10 cellular contexts compared by ENCODE assay signal in the genomic region with DNA sequence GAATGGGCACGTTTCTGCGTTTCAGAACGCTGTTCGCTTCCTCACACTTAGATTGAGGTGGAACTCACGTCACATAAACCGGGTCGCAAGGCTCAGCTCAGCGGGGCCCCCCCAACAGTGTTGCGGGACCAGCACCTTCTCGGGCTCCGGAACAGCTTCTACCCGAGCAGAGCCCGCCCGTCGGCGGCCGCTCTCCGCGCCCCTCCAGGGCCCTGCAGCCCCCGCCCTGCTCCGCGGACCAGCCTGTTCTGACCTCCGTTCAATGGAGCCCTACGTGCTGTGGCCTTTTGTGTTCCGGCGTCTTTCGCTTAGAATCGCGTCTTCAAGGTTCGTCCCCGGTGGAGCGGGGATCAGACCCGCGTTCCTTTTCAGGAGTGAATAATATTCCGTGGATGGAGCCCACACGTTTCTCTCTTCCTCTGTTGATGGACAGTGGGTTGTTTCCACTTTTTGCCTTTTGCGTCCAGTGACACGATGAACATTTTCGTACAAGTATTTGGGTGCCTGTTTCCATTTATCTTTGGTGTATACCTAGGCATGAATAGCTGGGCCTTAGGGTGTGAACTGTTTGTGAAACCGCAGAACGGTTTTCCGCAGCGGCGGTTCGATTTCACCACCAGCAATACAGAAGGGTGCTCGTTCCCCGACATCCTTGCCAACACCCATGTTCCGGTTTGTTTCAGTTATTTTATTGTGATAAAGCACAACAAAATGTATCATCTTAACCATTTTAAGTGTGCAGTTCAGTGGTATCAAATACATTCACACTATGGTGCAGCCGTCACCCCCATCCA. TPM values are rescaled to one million over a fixed set of nuclear protein-coding genes. Genes with fewer than 3 reads are reported as not detected.
A peak's percentile ranks its signal among the peaks of the same experiment; 100 is the strongest.
DNase-seq lines count a peak whose midpoint lies in the region; ATAC-seq and TF ChIP-seq lines count a peak whose summit lies in the region.
"Had no signal": no experiment of that assay in that cellular context is flagged by ENCODE, and none has a peak within 500 bp of the region (broad histone marks: within the 10 kb centered on the region; RNA-seq: fewer than 3 reads in every experiment).

No MANE protein-coding gene starts in this region.

- POLR2A ChIA-PET in activated CD4-positive, alpha-beta T cell treated with anti-CD3 and anti-CD28 coated beads, Interleukin-2, amount 10 ng/mL, durations not matched to agents 7 days and 5 days (lab: Charles Lee) = no interaction called here

- no peak for DNase-seq in activated CD4-positive, alpha-beta T cell treated with anti-CD3 and anti-CD28 coated beads, Interleukin-2, amount 10 ng/mL, durations not matched to agents 7 days and 5 days
- DNase-seq in activated CD4-positive, alpha-beta T cell treated with anti-CD3 and anti-CD28 coated beads, Interleukin-2, amount 50 U/mL, for 48 hours = no peak
- DNase-seq in RWPE2 (ENCODE audit: low spot score) = no peak
- no peak for DNase-seq in effector CD8-positive, alpha-beta T cell (lab: John Stamatoyannopoulos, UW)
- DNase-seq in dorsolateral prefrontal cortex = no peak
- DNase-seq in NCI-H1105 treated with DMSO at 0.1 percent for 48 hours (lab: John Stamatoyannopoulos, UW) = no peak
- DNase-seq: SHP77 had no signal

- H3K4me1 ChIP-seq in RWPE2 (ENCODE audit: insufficient read depth, poor library complexity, severe bottlenecking) = no peaks in the 10 kb centered on the region
- no peaks in the 10 kb centered on the region for H3K4me1 ChIP-seq in iPS-18a (ENCODE audit: control insufficient read depth, low read depth, low read length)

- H3K9me3 Mint-ChIP-seq in activated CD4-positive, alpha-beta T cell treated with anti-CD3 and anti-CD28 coated beads, Interleukin-2, amount 10 ng/mL, durations not matched to agents 7 days and 5 days = no peaks in the 10 kb centered on the region

- H3K27ac Mint-ChIP-seq in activated CD4-positive, alpha-beta T cell treated with anti-CD3 and anti-CD28 coated beads, Interleukin-2, amount 10 ng/mL, durations not matched to agents 7 days and 5 days = peak overlapping the region; percentile 31

- H3K27ac ChIP-seq in RWPE2 (ENCODE audit: poor library complexity, severe bottlenecking) (no peak overlapping the region), iPS-18a (ENCODE audit: low read length) (no peak overlapping the region), skin epidermis (no peak overlapping the region), dorsolateral prefrontal cortex (no peak overlapping the region)

- H3K27me3 Mint-ChIP-seq in activated CD4-positive, alpha-beta T cell treated with anti-CD3 and anti-CD28 coated beads, Interleukin-2, amount 10 ng/mL, durations not matched to agents 7 days and 5 days = peaks cover 40% of the 10 kb centered on the region

- no peaks in the 10 kb centered on the region for H3K36me3 ChIP-seq in RWPE2 (ENCODE audit: low read depth)
- no peaks in the 10 kb centered on the region for H3K36me3 ChIP-seq in iPS-18a (ENCODE audit: control insufficient read depth, low read depth, low read length)

- intact Hi-C loops in dorsolateral prefrontal cortex (cut with DNase I) = no loop called here

- H3K4me1 Mint-ChIP-seq in activated CD4-positive, alpha-beta T cell treated with anti-CD3 and anti-CD28 coated beads, Interleukin-2, amount 10 ng/mL, durations not matched to agents 7 days and 5 days = peaks cover 14% of the 10 kb centered on the region

- no peak for TF ChIP-seq CTCF in RWPE2 (IDR thresholded peaks at IDR 0.05; ENCODE audit: poor library complexity, severe bottlenecking)
- TF ChIP-seq CTCF in dorsolateral prefrontal cortex (IDR thresholded peaks at IDR 0.05 in 54 of 56, conservative IDR thresholded peaks at IDR 0.05 in 2 of 56; ENCODE audit: low read depth in 1 of 56, partially characterized antibody in 56 of 56) = no peak

- H3K9me3 ChIP-seq in RWPE2 (ENCODE audit: severe bottlenecking) = no peaks in the 10 kb centered on the region
- H3K9me3 ChIP-seq in iPS-18a (ENCODE audit: control insufficient read depth, low read depth, low read length) = no peaks in the 10 kb centered on the region

- peaks cover 3% of the 10 kb centered on the region for H3K36me3 Mint-ChIP-seq in activated CD4-positive, alpha-beta T cell treated with anti-CD3 and anti-CD28 coated beads, Interleukin-2, amount 10 ng/mL, durations not matched to agents 7 days and 5 days (ENCODE audit: low read depth)

- H3K27me3 ChIP-seq in RWPE2 (ENCODE audit: insufficient read depth, poor library complexity, severe bottlenecking) (peaks cover 39% of the 10 kb centered on the region), iPS-18a (ENCODE audit: control insufficient read depth, insufficient read depth, low read length) (peaks cover 52% of the 10 kb centered on the region), dorsolateral prefrontal cortex (peaks cover 0 to 86% (median 59%) of the 10 kb centered on the region in 45 donors)

- no peak overlapping the region for H3K4me3 Mint-ChIP-seq in activated CD4-positive, alpha-beta T cell treated with anti-CD3 and anti-CD28 coated beads, Interleukin-2, amount 10 ng/mL, durations not matched to agents 7 days and 5 days

- no peak overlapping the region for H3K9ac ChIP-seq in iPS-18a (ENCODE audit: low read length)

- ATAC-seq in RWPE2 (ENCODE audit: low read depth) = no peak

- CTCF ChIA-PET in activated CD4-positive, alpha-beta T cell treated with anti-CD3 and anti-CD28 coated beads, Interleukin-2, amount 10 ng/mL, durations not matched to agents 7 days and 5 days (lab: Charles Lee) = interaction anchor here (0.9 kb wide), 1 partner anchor 13 kb away, joined by 3 read pairs; no protein-coding TSS in a partner anchor

- H3K4me3 ChIP-seq in RWPE2 (ENCODE audit: severe bottlenecking) (peak overlapping the region; percentile 47), iPS-18a (ENCODE audit: low read length) (peak overlapping the region; percentile 22), skin epidermis (peak overlapping the region in 4 of 7 experiments; percentile 15 to 36 (median 27)), dorsolateral prefrontal cortex (peak overlapping the region in 4 of 59 donors; percentile 13 to 53 (median 24))
- H3K4me3 ChIP-seq: lung had no signal

RNA-seq across cellular contexts. Expression of a gene that starts 2.3 kb away (rescaled TPM):
- 1 to 10 TPM; 1.8 to 2.8 TPM for total RNA-seq in activated CD4-positive, alpha-beta T cell treated with anti-CD3 and anti-CD28 coated beads, Interleukin-2, amount 10 ng/mL, durations not matched to agents 7 days and 5 days
- total RNA-seq in dorsolateral prefrontal cortex = 1 to 10 TPM in 1 of 120 experiments, under 1 TPM in 5, not detected in 114; 0.23 to 1.5 (median 0.76) TPM

RNA-seq across cellular contexts. Expression of a gene that starts 14.9 kb away (rescaled TPM):
- 1 to 10 TPM; 8.3 to 9.2 TPM for total RNA-seq in activated CD4-positive, alpha-beta T cell treated with anti-CD3 and anti-CD28 coated beads, Interleukin-2, amount 10 ng/mL, durations not matched to agents 7 days and 5 days
- 10 to 100 TPM; 10.1 to 35.3 (median 17.7) TPM for total RNA-seq in dorsolateral prefrontal cortex

RNA-seq across cellular contexts. Expression of a gene that starts 31.1 kb away (rescaled TPM):
- not detected for total RNA-seq in activated CD4-positive, alpha-beta T cell treated with anti-CD3 and anti-CD28 coated beads, Interleukin-2, amount 10 ng/mL, durations not matched to agents 7 days and 5 days
- total RNA-seq in dorsolateral prefrontal cortex = under 1 TPM in 14 of 120 experiments, not detected in 106; 0.16 to 0.81 (median 0.31) TPM
